ENCODE assay signal across 1 cellular context in genomic region chr1:22562584-22563551, GRCh38.
TF ChIP-seq lines count a peak whose summit lies in the region.

Gene EPHA8 (plus strand): TSS chr1:22563489. CDS start chr1:22563636, 147 bp downstream.

TF ChIP-seq in WTC11, 78 proteins besides CTCF, POLR2A, EP300 and RAD21 (continued from another document):
- peak; percentile 39; the same call in 1 of the 2 replicates for TF ChIP-seq FOXP4 (CRISPR knock-in tag; IDR thresholded peaks at IDR 0.05)
